Comparison of ENCODE assay signal across 24 cellular contexts in genomic region chr15:98226578-98226977, GRCh38.
"Had no signal": no experiment of that assay in that cellular context is flagged by ENCODE, and none has a peak within 500 bp of the region (broad histone marks: within the 10 kb centered on the region; RNA-seq: fewer than 3 reads in every experiment).

No MANE protein-coding gene starts in this region.

- H3K36me3 Mint-ChIP-seq: naive B cell; stimulated activated memory B cell treated with anti-CD40 and anti-IgM and Interleukin-4, amounts not matched to agents 10 μg/mL and 1 μg/mL and 100 μg/mL, for 72 hours had no signal

- H3K4me1 ChIP-seq: heart right ventricle, spleen, tibial artery, upper lobe of right lung, vagina had no signal

- DNase-seq: effector memory CD4-positive, alpha-beta T cell; esophagus squamous epithelium; heart right ventricle; hypothalamus; kidney; left colon; left ventricle myocardium superior; mesendoderm; naive B cell; spleen; stimulated activated CD4-positive, alpha-beta T cell treated with anti-CD3 and anti-CD28 coated beads, Interleukin-15, amount 100 ng/mL, for 24 hours; stimulated activated CD4-positive, alpha-beta T cell treated with anti-CD3 and anti-CD28 coated beads, Interleukin-1b, Interleukin-23, amount 100 ng/mL, for 48 hours; stimulated activated CD4-positive, alpha-beta T cell treated with anti-CD3 and anti-CD28 coated beads, Interleukin-4, amount 100 ng/mL, for 24 hours; tibial artery; upper lobe of right lung had no signal

- H3K36me3 ChIP-seq: esophagus squamous epithelium, heart right ventricle, spleen, tibial artery, upper lobe of right lung, vagina had no signal

- H3K4me1 Mint-ChIP-seq: naive B cell; nephron; stimulated activated memory B cell treated with anti-CD40 and anti-IgM and Interleukin-4, amounts not matched to agents 10 μg/mL and 1 μg/mL and 100 μg/mL, for 72 hours had no signal

- H3K9me3 ChIP-seq: esophagus squamous epithelium, heart right ventricle, spleen, tibial artery, upper lobe of right lung, vagina had no signal

- H3K27ac ChIP-seq: epithelial cell of prostate, esophagus squamous epithelium, heart right ventricle, spleen, tibial artery, upper lobe of right lung, vagina had no signal

- H3K27me3 Mint-ChIP-seq: stimulated activated memory B cell treated with anti-CD40 and anti-IgM and Interleukin-4, amounts not matched to agents 10 μg/mL and 1 μg/mL and 100 μg/mL, for 72 hours had no signal

- ATAC-seq: heart right ventricle; left colon; left ventricle myocardium superior; sciatic nerve; stimulated activated memory B cell treated with anti-CD40 and anti-IgM and Interleukin-4, amounts not matched to agents 10 μg/mL and 1 μg/mL and 100 μg/mL, for 72 hours; upper lobe of right lung had no signal

- H3K27me3 ChIP-seq: esophagus squamous epithelium, tibial artery, vagina had no signal

- H3K4me3 Mint-ChIP-seq: naive B cell; nephron; stimulated activated memory B cell treated with anti-CD40 and anti-IgM and Interleukin-4, amounts not matched to agents 10 μg/mL and 1 μg/mL and 100 μg/mL, for 72 hours; stimulated activated naive CD8-positive, alpha-beta T cell treated with anti-CD3 and anti-CD28 coated beads, Interleukin-15, Interleukin-2, amounts not matched to agents 100 ng/mL and 50 ng/mL, for 24 hours had no signal

- H3K27ac Mint-ChIP-seq: nephron; stimulated activated memory B cell treated with anti-CD40 and anti-IgM and Interleukin-4, amounts not matched to agents 10 μg/mL and 1 μg/mL and 100 μg/mL, for 72 hours; stimulated activated naive CD8-positive, alpha-beta T cell treated with anti-CD3 and anti-CD28 coated beads, Interleukin-15, Interleukin-2, amounts not matched to agents 100 ng/mL and 50 ng/mL, for 24 hours had no signal

- FAIRE-seq: endometrium, frontal cortex, kidney had no signal

- H3K9me3 Mint-ChIP-seq: nephron; stimulated activated memory B cell treated with anti-CD40 and anti-IgM and Interleukin-4, amounts not matched to agents 10 μg/mL and 1 μg/mL and 100 μg/mL, for 72 hours; stimulated activated naive CD8-positive, alpha-beta T cell treated with anti-CD3 and anti-CD28 coated beads, Interleukin-15, Interleukin-2, amounts not matched to agents 100 ng/mL and 50 ng/mL, for 24 hours had no signal

- H3K4me3 ChIP-seq: esophagus squamous epithelium, heart right ventricle, lung, spleen, tibial artery, upper lobe of right lung, vagina had no signal
